In the genomic region with DNA sequence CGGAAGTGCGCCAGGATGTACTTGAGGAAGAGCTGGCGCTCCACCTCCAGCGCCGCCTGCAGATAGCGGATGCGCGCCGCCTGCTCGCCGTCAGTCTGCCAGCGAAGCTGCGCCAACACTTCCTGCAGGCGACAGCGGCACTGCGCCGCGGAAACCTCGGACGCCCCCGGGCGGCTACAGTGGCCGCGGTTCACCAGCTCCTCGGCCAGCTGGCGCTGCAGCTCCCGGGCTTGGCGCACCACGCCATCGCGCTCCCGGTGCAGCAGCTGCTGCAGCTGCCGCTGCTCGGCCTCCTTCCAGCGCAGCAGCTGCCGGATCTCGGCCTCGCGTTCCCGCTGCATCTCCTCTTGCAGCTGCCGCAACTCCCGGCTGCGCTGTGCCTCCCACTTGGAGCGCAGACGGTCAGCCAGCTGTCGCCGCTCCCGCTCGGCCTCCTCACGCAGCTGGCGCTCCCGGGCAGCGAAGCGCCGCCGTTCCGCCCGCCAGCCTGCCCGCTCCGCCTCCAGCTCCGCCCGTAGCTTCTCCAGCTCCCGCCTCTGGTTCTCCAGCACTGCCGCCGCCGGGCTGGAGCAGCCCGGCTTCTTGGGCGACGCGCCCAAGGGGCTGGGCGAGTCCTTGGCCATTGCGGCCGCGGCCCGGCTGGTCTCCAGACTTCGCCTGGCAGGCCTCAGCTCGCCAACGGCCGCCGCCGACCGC, we compare ENCODE assay signal across 8 cellular contexts. TPM values are rescaled to one million over a fixed set of nuclear protein-coding genes. Genes with fewer than 3 reads are reported as not detected.
A peak's percentile ranks its signal among the peaks of the same experiment; 100 is the strongest.
DNase-seq lines count a peak whose midpoint lies in the region; ATAC-seq, FAIRE-seq and TF ChIP-seq lines count a peak whose summit lies in the region.
"Not testable (repeated sequence)": the region's sequence is repeated elsewhere in the genome, so short reads cannot be mapped to it uniquely, and the experiment has no call there.

No MANE protein-coding gene starts in this region.

- not testable (repeated sequence) for H3K4me1 Mint-ChIP-seq in activated naive CD8-positive, alpha-beta T cell treated with anti-CD3 and anti-CD28 coated beads, Interleukin-2, amount 10 ng/mL, durations not matched to agents 7 days and 5 days; natural killer cell treated with Interleukin-12 subunit alpha and Interleukin-12 subunit beta and Interleukin-15 and Interleukin-18, amount 100 ng/mL, for 72 hours (ENCODE audit: low read depth in 2 of 2)

- not testable (repeated sequence) for H3K4me1 ChIP-seq in A549; Panc1 (ENCODE audit: control insufficient read depth, insufficient read depth, low read length); left ventricle myocardium inferior

- H3K36me3 Mint-ChIP-seq in activated naive CD8-positive, alpha-beta T cell treated with anti-CD3 and anti-CD28 coated beads, Interleukin-2, amount 10 ng/mL, durations not matched to agents 7 days and 5 days; natural killer cell treated with Interleukin-12 subunit alpha and Interleukin-12 subunit beta and Interleukin-15 and Interleukin-18, amount 100 ng/mL, for 72 hours: not testable (repeated sequence)

- not testable (repeated sequence) for DNase-seq in A549 (ENCODE audit: low read depth in 1 of 2, low spot score in 1 of 2); Panc1 (ENCODE audit: low read depth, low spot score); activated naive CD8-positive, alpha-beta T cell treated with anti-CD3 and anti-CD28 coated beads, Interleukin-2, amount 10 ng/mL, durations not matched to agents 7 days and 5 days; natural killer cell treated with Interleukin-12 subunit alpha and Interleukin-12 subunit beta and Interleukin-15 and Interleukin-18, amount 100 ng/mL, for 72 hours (ENCODE audit: low spot score)
- DNase-seq in left ventricle myocardium inferior: peak; percentile 23

- H3K9me3 ChIP-seq in A549; Panc1 (ENCODE audit: control insufficient read depth, insufficient read depth, low read depth, low read length); left ventricle myocardium inferior (replicated peaks): not testable (repeated sequence)

- not testable (repeated sequence) for H3K27ac ChIP-seq in A549; Panc1 (ENCODE audit: low read length); left ventricle myocardium inferior (replicated peaks)

- not testable (repeated sequence) for TF ChIP-seq RAD21 in A549 (conservative IDR thresholded peaks at IDR 0.05 in 1 of 2, IDR thresholded peaks at IDR 0.05 in 1 of 2)

- not testable (repeated sequence) for H3K27ac Mint-ChIP-seq in activated naive CD8-positive, alpha-beta T cell treated with anti-CD3 and anti-CD28 coated beads, Interleukin-2, amount 10 ng/mL, durations not matched to agents 7 days and 5 days; natural killer cell treated with Interleukin-12 subunit alpha and Interleukin-12 subunit beta and Interleukin-15 and Interleukin-18, amount 100 ng/mL, for 72 hours

- peak; percentile 92 to 94 for ATAC-seq in A549
- peak; percentile 76 for ATAC-seq in GM19025 (IDR thresholded peaks at IDR 0.05; ENCODE audit: low read depth, unreplicated experiment)
- peak; percentile 53 for ATAC-seq in GM21786 (IDR thresholded peaks at IDR 0.05; ENCODE audit: unreplicated experiment)
- peak; percentile 70 for ATAC-seq in HG03108 (IDR thresholded peaks at IDR 0.05; ENCODE audit: unreplicated experiment)
- ATAC-seq in Panc1: peak; percentile 89
- peak; percentile 82 for ATAC-seq in activated naive CD8-positive, alpha-beta T cell treated with anti-CD3 and anti-CD28 coated beads, Interleukin-2, amount 10 ng/mL, durations not matched to agents 7 days and 5 days (ENCODE audit: low read depth)
- peak; percentile 85 to 92 for ATAC-seq in natural killer cell treated with Interleukin-12 subunit alpha and Interleukin-12 subunit beta and Interleukin-15 and Interleukin-18, amount 100 ng/mL, for 72 hours

- intact Hi-C loops in Panc1 (cut with micrococcal nuclease; ENCODE audit: unreplicated experiment); left ventricle myocardium inferior (cut with micrococcal nuclease): not testable (repeated sequence)

- CTCF ChIA-PET in A549 (lab: Yijun Ruan, JAX); Panc1 (lab: Charles Lee): not testable (repeated sequence)

- not testable (repeated sequence) for H3K4me2 ChIP-seq in A549

- not testable (repeated sequence) for H3K4me3 Mint-ChIP-seq in activated naive CD8-positive, alpha-beta T cell treated with anti-CD3 and anti-CD28 coated beads, Interleukin-2, amount 10 ng/mL, durations not matched to agents 7 days and 5 days; natural killer cell treated with Interleukin-12 subunit alpha and Interleukin-12 subunit beta and Interleukin-15 and Interleukin-18, amount 100 ng/mL, for 72 hours

- H3K27me3 ChIP-seq in Panc1 (ENCODE audit: control insufficient read depth, insufficient read depth, low read length): not testable (repeated sequence)
- peaks cover 10% of the 10 kb centered on the region for H3K27me3 ChIP-seq in left ventricle myocardium inferior (ENCODE audit: low read depth)

- in situ Hi-C loops in Panc1 (cut with HindIII; ENCODE audit: low pct_unique_long_range_greater_than_20kb, low sequenced_read_pairs): not testable (repeated sequence)

- not testable (repeated sequence) for H3K36me3 ChIP-seq in Panc1 (ENCODE audit: control insufficient read depth, insufficient read depth, low read length); left ventricle myocardium inferior

- TF ChIP-seq CTCF in A549 (IDR thresholded peaks at IDR 0.05); Panc1 (IDR thresholded peaks at IDR 0.05); left ventricle myocardium inferior (IDR thresholded peaks at IDR 0.05; ENCODE audit: borderline replicate concordance): not testable (repeated sequence)

- not testable (repeated sequence) for BruUV-seq in Panc1 (replicated peaks; lab: Mats Ljungman, UMichigan)

- not testable (repeated sequence) for TF ChIP-seq EP300 in A549 (IDR thresholded peaks at IDR 0.05)

- TF ChIP-seq POLR2A in A549 (IDR thresholded peaks at IDR 0.05; ENCODE audit: low read length): not testable (repeated sequence)

- not testable (repeated sequence) for H3K4me3 ChIP-seq in A549; Panc1 (ENCODE audit: low read depth in 2 of 2, low read length in 2 of 2); left ventricle myocardium inferior

- WGBS in A549 (ENCODE audit: missing lambda C conversion rate): no CpG with 5 or more reads among the region's 82 CpGs

- FAIRE-seq in A549 (lab: Jason Lieb, UNC): not testable (repeated sequence)

- H3K27me3 Mint-ChIP-seq in activated naive CD8-positive, alpha-beta T cell treated with anti-CD3 and anti-CD28 coated beads, Interleukin-2, amount 10 ng/mL, durations not matched to agents 7 days and 5 days; natural killer cell treated with Interleukin-12 subunit alpha and Interleukin-12 subunit beta and Interleukin-15 and Interleukin-18, amount 100 ng/mL, for 72 hours: not testable (repeated sequence)

- POLR2A ChIA-PET in A549 (lab: Yijun Ruan, JAX); Panc1 (lab: Charles Lee); activated naive CD8-positive, alpha-beta T cell treated with anti-CD3 and anti-CD28 coated beads, Interleukin-2, amount 10 ng/mL, durations not matched to agents 7 days and 5 days (lab: Charles Lee): not testable (repeated sequence)

- H3K9me3 Mint-ChIP-seq in activated naive CD8-positive, alpha-beta T cell treated with anti-CD3 and anti-CD28 coated beads, Interleukin-2, amount 10 ng/mL, durations not matched to agents 7 days and 5 days; natural killer cell treated with Interleukin-12 subunit alpha and Interleukin-12 subunit beta and Interleukin-15 and Interleukin-18, amount 100 ng/mL, for 72 hours: not testable (repeated sequence)

RNA-seq across cellular contexts. Expression of gene RIMBP3, which starts 0.8 kb away (rescaled TPM):
- polyA plus RNA-seq in A549 (2011; rRNA removed) (0.31 and 0.36 TPM in 2 replicates), A549 (2017; fragmentation: RNase III; extraction: RNeasy Plus Mini Kit Qiagen cat#74134 plus additional on column Dnase treatment) (0.38 to 0.57 TPM (median 0.54 TPM) in 3 replicates)
- polyA plus RNA-seq in A549 (2012; cell fraction: cytosol; rRNA removed): 0.13 and 0.18 TPM in 2 replicates
- polyA plus RNA-seq in A549 (2012; cell fraction: nucleus; rRNA removed): 0.34 and 0.48 TPM in 2 replicates
- polyA minus RNA-seq in A549 (2011; rRNA and poly(A)+ RNA removed): 1.3 and 1.9 TPM in 2 replicates
- total RNA-seq in Panc1 (2021; ENCODE audit: unreplicated experiment) (1.5 TPM), left ventricle myocardium inferior (0.22 TPM)
- 0.40 TPM for polyA plus RNA-seq in Panc1 (2012; ENCODE audit: insufficient read length)
- 1 to 10 TPM; 3.2 to 3.7 TPM for total RNA-seq in activated naive CD8-positive, alpha-beta T cell treated with anti-CD3 and anti-CD28 coated beads, Interleukin-2, amount 10 ng/mL, durations not matched to agents 7 days and 5 days
- total RNA-seq in natural killer cell treated with Interleukin-12 subunit alpha and Interleukin-12 subunit beta and Interleukin-15 and Interleukin-18, amount 100 ng/mL, for 72 hours: 1 to 10 TPM in 1 of 2 donors, under 1 TPM in 1; 0.31 to 1.5 TPM
